Comparison of ENCODE assay signal across 6 cellular contexts in the genomic region with DNA sequence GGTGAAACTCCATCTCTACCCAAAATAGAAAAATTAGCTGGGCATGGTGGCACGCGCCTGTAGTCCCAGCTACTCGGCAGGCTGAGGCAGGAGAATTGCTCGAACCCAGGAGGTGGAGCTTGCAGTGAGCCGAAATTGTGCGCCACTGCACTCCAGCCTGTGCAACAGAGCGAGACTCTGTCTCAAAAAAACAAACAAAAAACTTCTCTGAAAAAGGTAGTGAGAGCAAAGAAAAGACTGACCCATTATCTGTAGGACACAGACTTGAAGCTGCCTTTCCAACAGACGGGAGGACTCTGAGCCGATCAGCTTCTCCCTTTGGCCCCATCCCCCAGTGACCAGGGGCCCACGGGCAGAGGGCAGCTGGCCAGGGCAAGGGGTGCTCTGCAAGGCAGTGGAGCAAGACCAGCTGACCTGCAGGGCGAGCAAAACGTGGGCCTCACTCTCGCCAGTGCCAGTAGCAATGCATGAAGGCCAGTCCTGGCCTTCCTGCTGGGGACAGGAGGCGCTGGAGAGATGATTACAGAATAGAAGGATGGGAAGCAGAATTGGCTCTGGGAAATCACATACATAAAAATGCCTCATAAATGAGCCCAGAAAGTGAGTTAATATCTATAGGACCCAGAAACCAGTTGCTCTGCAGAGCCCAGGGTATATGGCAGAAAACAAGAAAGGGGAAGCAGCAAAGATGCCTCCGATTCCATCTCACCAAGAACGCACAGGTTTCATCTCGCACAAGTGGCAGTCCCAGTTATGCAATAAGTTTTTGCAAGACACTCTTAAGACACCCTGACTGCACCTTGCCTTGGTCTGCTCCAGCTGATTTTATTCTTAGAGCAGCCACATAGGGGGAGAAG. TPM values are rescaled to one million over a fixed set of nuclear protein-coding genes. Genes with fewer than 3 reads are reported as not detected.
DNase-seq lines count a peak whose midpoint lies in the region; ATAC-seq and TF ChIP-seq lines count a peak whose summit lies in the region.

No MANE protein-coding gene starts in this region.

- no peak for TF ChIP-seq CTCF in neural progenitor cell (IDR thresholded peaks at IDR 0.05)

- H3K4me3 ChIP-seq in neural progenitor cell: no peak overlapping the region

- TF ChIP-seq POLR2A in GM15510 (IDR thresholded peaks at IDR 0.05; ENCODE audit: borderline replicate concordance, extremely low read depth, insufficient read length): peak; percentile 24

- H3K4me2 ChIP-seq in neural progenitor cell: no peak overlapping the region

- no peaks in the 10 kb centered on the region for H3K27me3 ChIP-seq in neural progenitor cell

- peak overlapping the region; percentile 88 for H3K27ac Mint-ChIP-seq in activated naive CD8-positive, alpha-beta T cell treated with anti-CD3 and anti-CD28 coated beads, Interleukin-2, amount 10 ng/mL, durations not matched to agents 7 days and 5 days
- peak overlapping the region; percentile 25 for H3K27ac Mint-ChIP-seq in neural progenitor cell

- no peaks in the 10 kb centered on the region for H3K9me3 Mint-ChIP-seq in activated naive CD8-positive, alpha-beta T cell treated with anti-CD3 and anti-CD28 coated beads, Interleukin-2, amount 10 ng/mL, durations not matched to agents 7 days and 5 days
- no peaks in the 10 kb centered on the region for H3K9me3 Mint-ChIP-seq in neural progenitor cell

- H3K4me3 Mint-ChIP-seq in activated naive CD8-positive, alpha-beta T cell treated with anti-CD3 and anti-CD28 coated beads, Interleukin-2, amount 10 ng/mL, durations not matched to agents 7 days and 5 days: peak overlapping the region; percentile 100
- H3K4me3 Mint-ChIP-seq in neural progenitor cell: peak overlapping the region; percentile 98

- H3K36me3 Mint-ChIP-seq in activated naive CD8-positive, alpha-beta T cell treated with anti-CD3 and anti-CD28 coated beads, Interleukin-2, amount 10 ng/mL, durations not matched to agents 7 days and 5 days: peaks cover 39% of the 10 kb centered on the region
- H3K36me3 Mint-ChIP-seq in neural progenitor cell: peaks cover 6% of the 10 kb centered on the region

- ATAC-seq in activated naive CD8-positive, alpha-beta T cell treated with anti-CD3 and anti-CD28 coated beads, Interleukin-2, amount 10 ng/mL, durations not matched to agents 7 days and 5 days (ENCODE audit: low read depth): no peak
- ATAC-seq in GM18520 (IDR thresholded peaks at IDR 0.05; ENCODE audit: unreplicated experiment): no peak

- H3F3A ChIP-seq in neural progenitor cell (ENCODE audit: low read depth): peaks cover 15% of the 10 kb centered on the region

- H3K9me3 ChIP-seq in neural progenitor cell (ENCODE audit: low read depth): no peaks in the 10 kb centered on the region

- H3K36me3 ChIP-seq in neural progenitor cell: no peaks in the 10 kb centered on the region

- POLR2A ChIA-PET in activated naive CD8-positive, alpha-beta T cell treated with anti-CD3 and anti-CD28 coated beads, Interleukin-2, amount 10 ng/mL, durations not matched to agents 7 days and 5 days (lab: Charles Lee): interaction anchor here (0.9 to 24.3 kb wide), 5 partner anchors 9 to 246 kb away, joined by 3 to 782 read pairs (median 4); partner anchors contain the start of genes ARL2, CDC42BPG, FAU and MRPL49

- H3K4me1 Mint-ChIP-seq in activated naive CD8-positive, alpha-beta T cell treated with anti-CD3 and anti-CD28 coated beads, Interleukin-2, amount 10 ng/mL, durations not matched to agents 7 days and 5 days: peaks cover 68% of the 10 kb centered on the region
- H3K4me1 Mint-ChIP-seq in neural progenitor cell: peaks cover 62% of the 10 kb centered on the region

- no peak overlapping the region for H3K9ac ChIP-seq in neural progenitor cell

- peaks cover 27% of the 10 kb centered on the region for H4K20me1 ChIP-seq in neural progenitor cell (ENCODE audit: low read depth)

- H3K79me2 ChIP-seq in neural progenitor cell (ENCODE audit: low read depth): peaks cover 17% of the 10 kb centered on the region

- H3K4me1 ChIP-seq in neural progenitor cell: peaks cover 22% of the 10 kb centered on the region

- no peak overlapping the region for H3K27ac ChIP-seq in neural progenitor cell

- H3K27me3 Mint-ChIP-seq in activated naive CD8-positive, alpha-beta T cell treated with anti-CD3 and anti-CD28 coated beads, Interleukin-2, amount 10 ng/mL, durations not matched to agents 7 days and 5 days: no peaks in the 10 kb centered on the region
- peaks cover 5% of the 10 kb centered on the region for H3K27me3 Mint-ChIP-seq in neural progenitor cell (ENCODE audit: insufficient read depth, low read depth)

- DNase-seq in activated naive CD8-positive, alpha-beta T cell treated with anti-CD3 and anti-CD28 coated beads, Interleukin-2, amount 10 ng/mL, durations not matched to agents 7 days and 5 days: no peak
- DNase-seq in neural progenitor cell (ENCODE audit: low spot score) (no peak), hepatic stellate cell (ENCODE audit: low spot score) (no peak), DMS153 (lab: John Stamatoyannopoulos, UW) (no peak)

- H2AFZ ChIP-seq in neural progenitor cell (replicated peaks): no peak overlapping the region

RNA-seq across cellular contexts. Expression of gene EHD1, which starts 2.8 kb away (rescaled TPM):
- total RNA-seq in activated naive CD8-positive, alpha-beta T cell treated with anti-CD3 and anti-CD28 coated beads, Interleukin-2, amount 10 ng/mL, durations not matched to agents 7 days and 5 days: 100 to 1,000 TPM; 187 to 195 TPM
- total RNA-seq in neural progenitor cell (ENCODE audit: low replicate concordance): 19.8 and 39.7 TPM in 2 replicates

RNA-seq across cellular contexts. Expression of gene CDC42BPG, which starts 31.1 kb away (rescaled TPM):
- total RNA-seq in activated naive CD8-positive, alpha-beta T cell treated with anti-CD3 and anti-CD28 coated beads, Interleukin-2, amount 10 ng/mL, durations not matched to agents 7 days and 5 days: 1 to 10 TPM; 3.4 to 3.5 TPM
- total RNA-seq in neural progenitor cell (ENCODE audit: low replicate concordance): 0.62 and 2.1 TPM in 2 replicates

RNA-seq across cellular contexts. Expression of gene ATG2A, which starts 41.4 kb away (rescaled TPM):
- total RNA-seq in activated naive CD8-positive, alpha-beta T cell treated with anti-CD3 and anti-CD28 coated beads, Interleukin-2, amount 10 ng/mL, durations not matched to agents 7 days and 5 days: 10 to 100 TPM; 34.5 to 39.7 TPM
- 4.4 and 16.6 TPM in 2 replicates for total RNA-seq in neural progenitor cell (ENCODE audit: low replicate concordance)

RNA-seq across cellular contexts. Expression of gene PPP2R5B, which starts 48.9 kb away (rescaled TPM):
- 10 to 100 TPM; 18.6 to 22.3 TPM for total RNA-seq in activated naive CD8-positive, alpha-beta T cell treated with anti-CD3 and anti-CD28 coated beads, Interleukin-2, amount 10 ng/mL, durations not matched to agents 7 days and 5 days
- 5.7 and 11.3 TPM in 2 replicates for total RNA-seq in neural progenitor cell (ENCODE audit: low replicate concordance)
